In genomic region chr6:111088668-111089003, GRCh38 we compare ENCODE assay signal across 1 cellular context.
TF ChIP-seq lines count a peak whose summit lies in the region.

No MANE protein-coding gene starts in this region.

TF ChIP-seq in HepG2, 621 proteins besides CTCF, POLR2A, EP300 and RAD21:
- TF ChIP-seq MAFF (IDR thresholded peaks at IDR 0.05; ENCODE audit: low read depth, low read length): peak; percentile 89
- peak; percentile 85 to 92 for TF ChIP-seq MAFK (conservative IDR thresholded peaks at IDR 0.05 in 1 of 2, IDR thresholded peaks at IDR 0.05 in 1 of 2; ENCODE audit: low read length in 2 of 2)
- TF ChIP-seq EEA1 (CRISPR knock-in tag; IDR thresholded peaks at IDR 0.05; ENCODE audit: borderline replicate concordance): no peak
TF ChIP-seq in HepG2: peak in this region for 2.
